Comparison of ENCODE assay signal across 12 cellular contexts in the genomic region with DNA sequence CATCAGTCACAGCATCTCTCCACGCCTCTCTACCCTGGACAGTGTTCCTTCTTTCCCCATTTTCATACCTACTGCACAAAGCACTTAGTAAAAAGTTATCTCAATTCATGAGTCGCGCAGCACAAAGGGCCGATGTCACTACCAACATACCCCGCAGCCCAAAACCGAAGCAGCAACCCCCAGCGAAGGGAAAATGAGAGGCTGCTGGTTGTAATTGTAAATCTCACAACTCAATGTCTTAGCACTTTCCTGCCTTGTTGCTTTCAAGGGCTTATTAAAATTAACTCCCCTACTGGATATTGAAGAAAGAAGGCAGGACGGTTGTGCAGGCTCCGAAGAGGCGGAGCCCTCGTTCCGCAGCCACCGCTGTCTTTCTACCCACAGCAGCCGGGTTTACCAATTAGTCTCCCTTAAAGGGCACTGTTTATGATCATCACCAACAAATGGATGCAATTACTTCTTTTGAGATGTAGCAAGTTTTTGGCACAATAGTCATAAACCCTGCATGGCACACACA.
A peak's percentile ranks its signal among the peaks of the same experiment; 100 is the strongest.
DNase-seq lines count a peak whose midpoint lies in the region; ATAC-seq and TF ChIP-seq lines count a peak whose summit lies in the region.
"Had no signal": no experiment of that assay in that cellular context is flagged by ENCODE, and none has a peak within 500 bp of the region (broad histone marks: within the 10 kb centered on the region; RNA-seq: fewer than 3 reads in every experiment).

No MANE protein-coding gene starts in this region.

- H3K4me3 ChIP-seq in adipocyte (ENCODE audit: low read length) = peak overlapping the region; percentile 77
- H3K4me3 ChIP-seq in foreskin fibroblast (ENCODE audit: low read depth in 1 of 2, low read length in 2 of 2) = peak overlapping the region; percentile 40
- peak overlapping the region; percentile 18 for H3K4me3 ChIP-seq in skeletal muscle cell (ENCODE audit: low read depth, low read length)

- H3K9me3 ChIP-seq in adipocyte (ENCODE audit: control insufficient read depth, low read length) = no peaks in the 10 kb centered on the region

- no peak for TF ChIP-seq CTCF in foreskin fibroblast (IDR thresholded peaks at IDR 0.05; ENCODE audit: low read depth, low read length)

- DNase-seq in AG20443 (ENCODE audit: low spot score) (peak; percentile 70), adipocyte (ENCODE audit: low read depth) (no peak), foreskin fibroblast (no peak), skeletal muscle cell (ENCODE audit: low read depth) (no peak), KBM-7 (no peak)
- no peak for DNase-seq in activated T-cell treated with anti-CD3 and anti-CD28 coated beads, Interleukin-2, amount 50 U/mL, for 24 hours
- no peak for DNase-seq in stimulated activated CD4-positive, alpha-beta T cell treated with anti-CD3 and anti-CD28 coated beads, Interleukin-12 subunit alpha, Interleukin-12 subunit beta, amount 100 ng/mL, for 4 hours
- DNase-seq: activated naive CD8-positive, alpha-beta T cell treated with anti-CD3 and anti-CD28 coated beads, Interleukin-2, amount 10 ng/mL, durations not matched to agents 7 days and 5 days; endodermal cell; GF-D8; NCI-H510A had no signal

- H3K27me3 Mint-ChIP-seq in activated T-cell treated with anti-CD3 and anti-CD28 coated beads, Interleukin-2, amount 50 U/mL, for 24 hours = peaks cover 31% of the 10 kb centered on the region

- H3K9me3 Mint-ChIP-seq in activated T-cell treated with anti-CD3 and anti-CD28 coated beads, Interleukin-2, amount 50 U/mL, for 24 hours = no peaks in the 10 kb centered on the region
- H3K9me3 Mint-ChIP-seq: activated naive CD8-positive, alpha-beta T cell treated with anti-CD3 and anti-CD28 coated beads, Interleukin-2, amount 10 ng/mL, durations not matched to agents 7 days and 5 days; endodermal cell had no signal

- H3K4me1 Mint-ChIP-seq in activated T-cell treated with anti-CD3 and anti-CD28 coated beads, Interleukin-2, amount 50 U/mL, for 24 hours (ENCODE audit: low read depth) = no peaks in the 10 kb centered on the region
- H3K4me1 Mint-ChIP-seq: activated naive CD8-positive, alpha-beta T cell treated with anti-CD3 and anti-CD28 coated beads, Interleukin-2, amount 10 ng/mL, durations not matched to agents 7 days and 5 days had no signal

- no peak overlapping the region for H3K27ac Mint-ChIP-seq in activated T-cell treated with anti-CD3 and anti-CD28 coated beads, Interleukin-2, amount 50 U/mL, for 24 hours
- H3K27ac Mint-ChIP-seq: activated naive CD8-positive, alpha-beta T cell treated with anti-CD3 and anti-CD28 coated beads, Interleukin-2, amount 10 ng/mL, durations not matched to agents 7 days and 5 days; endodermal cell had no signal

- no peaks in the 10 kb centered on the region for H3K36me3 Mint-ChIP-seq in activated T-cell treated with anti-CD3 and anti-CD28 coated beads, Interleukin-2, amount 50 U/mL, for 24 hours (ENCODE audit: low read depth)
- H3K36me3 Mint-ChIP-seq: activated naive CD8-positive, alpha-beta T cell treated with anti-CD3 and anti-CD28 coated beads, Interleukin-2, amount 10 ng/mL, durations not matched to agents 7 days and 5 days had no signal

- peak overlapping the region; percentile 77 for H3K9ac ChIP-seq in adipocyte (ENCODE audit: low read length)

- H3K4me3 Mint-ChIP-seq in activated T-cell treated with anti-CD3 and anti-CD28 coated beads, Interleukin-2, amount 50 U/mL, for 24 hours = no peak overlapping the region
- H3K4me3 Mint-ChIP-seq: activated naive CD8-positive, alpha-beta T cell treated with anti-CD3 and anti-CD28 coated beads, Interleukin-2, amount 10 ng/mL, durations not matched to agents 7 days and 5 days; endodermal cell had no signal

- ATAC-seq in HG03045 (IDR thresholded peaks at IDR 0.05; ENCODE audit: unreplicated experiment) = no peak

- in situ Hi-C loops in KBM-7 (cut with MboI; ENCODE audit: low pct_unique_long_range_greater_than_20kb, low sequenced_read_pairs) = no loop called here

- no peaks in the 10 kb centered on the region for H3K27me3 ChIP-seq in adipocyte (replicated peaks; ENCODE audit: control insufficient read depth, insufficient read depth, low read length)

- peaks cover 33% of the 10 kb centered on the region for H3K4me1 ChIP-seq in adipocyte (ENCODE audit: control insufficient read depth, insufficient read depth, low read length)

- no peaks in the 10 kb centered on the region for H3K36me3 ChIP-seq in adipocyte (ENCODE audit: control insufficient read depth, insufficient read depth, low read length, severe bottlenecking)

Comparison
In these comparisons a context has a peak if more than half of its experiments do, and no peak if none do; other contexts are left out.
1. H3K4me3 ChIP-seq: peak in every context shown above with its lines; median percentile 77 in adipocyte; 40 in foreskin fibroblast; 18 in skeletal muscle cell.